1 cellular context compared by ENCODE assay signal in genomic region chr1:167687919-167688519, GRCh38.
TF ChIP-seq lines count a peak whose summit lies in the region.

No MANE protein-coding gene starts in this region.

TF ChIP-seq in endothelial cell of umbilical vein, 7 proteins besides CTCF, POLR2A, EP300 and RAD21 (continued from another document):
- TF ChIP-seq MAX (IDR thresholded peaks at IDR 0.05; ENCODE audit: insufficient read depth, insufficient read length), result no peak
- TF ChIP-seq MYC (IDR thresholded peaks at IDR 0.05; ENCODE audit: low read depth, low read length), result no peak
- no peak for TF ChIP-seq FOS (IDR thresholded peaks at IDR 0.05; ENCODE audit: borderline replicate concordance, insufficient read depth, low read length)
- no peak for TF ChIP-seq GATA2 (IDR thresholded peaks at IDR 0.05; ENCODE audit: insufficient read depth, insufficient read length, low read depth, low read length)
TF ChIP-seq in endothelial cell of umbilical vein: peak in this region for 0.
